In genomic region chr4:187004628-187005027, GRCh38 we compare ENCODE assay signal across 31 cellular contexts.
"Had no signal": no experiment of that assay in that cellular context is flagged by ENCODE, and none has a peak within 500 bp of the region (broad histone marks: within the 10 kb centered on the region; RNA-seq: fewer than 3 reads in every experiment).

No MANE protein-coding gene starts in this region.

- H3K36me3 ChIP-seq: adrenal gland, brain microvascular endothelial cell, breast epithelium had no signal

- H3K27me3 ChIP-seq: adrenal gland, body of pancreas, brain microvascular endothelial cell, breast epithelium had no signal

- H3K4me1 ChIP-seq: adrenal gland, breast epithelium had no signal

- H3K27ac ChIP-seq: adrenal gland, body of pancreas, brain microvascular endothelial cell, breast epithelium, VCaP had no signal

- H3K4me3 ChIP-seq: adrenal gland, body of pancreas, breast epithelium had no signal

- H3K9me3 ChIP-seq: adrenal gland, breast epithelium had no signal

- DNase-seq: activated B cell treated with CpG ODN at 0.5 μM for 24 hours; activated CD4-positive, alpha-beta memory T cell treated with anti-CD3 and anti-CD28 coated beads for 36 hours; activated CD4-positive, alpha-beta T cell treated with anti-CD3 and anti-CD28 coated beads for 4 hours; activated CD4-positive, alpha-beta T cell treated with anti-CD3 and anti-CD28 coated beads, Interleukin-2, amount 10 ng/mL, durations not matched to agents 24 days and 14 days; activated CD4-positive, alpha-beta T cell treated with anti-CD3 and anti-CD28 coated beads, Interleukin-2, amount 50 U/mL, for 1 hour; activated CD4-positive, alpha-beta T cell treated with anti-CD3 and anti-CD28 coated beads, Interleukin-2, amount 50 U/mL, for 4 hours; activated CD4-positive, CD25-positive, alpha-beta regulatory T cell treated with anti-CD3 and anti-CD28 coated beads, Interleukin-2, amount 50 U/mL, for 72 hours; activated CD8-positive, alpha-beta memory T cell treated with anti-CD3 and anti-CD28 coated beads, Interleukin-2, amount 50 U/mL, for 4 hours; activated CD8-positive, alpha-beta T cell treated with anti-CD3 and anti-CD28 coated beads for 36 hours; activated effector memory CD4-positive, alpha-beta T cell treated with anti-CD3 and anti-CD28 coated beads, Interleukin-2, amount 50 U/mL, for 16 hours; activated gamma-delta T cell treated with Interleukin-2 at 50 U/mL for 16 hours; activated naive CD4-positive, alpha-beta T cell; activated naive CD4-positive, alpha-beta T cell treated with anti-CD3 and anti-CD28 coated beads for 36 hours; activated naive CD4-positive, alpha-beta T cell treated with anti-CD3 and anti-CD28 coated beads, Interleukin-2, amount 50 U/mL, for 16 hours; activated naive CD8-positive, alpha-beta T cell treated with anti-CD3 and anti-CD28 coated beads for 36 hours; activated T-cell treated with anti-CD3 and anti-CD28 coated beads for 4 hours; activated T-cell treated with anti-CD3 and anti-CD28 coated beads, Interleukin-2, amount 50 U/mL, for 1 hour; activated T-cell treated with anti-CD3 and anti-CD28 coated beads, Interleukin-2, amount 50 U/mL, for 4 hours; activated T-cell treated with anti-CD3 and anti-CD28 coated beads, Interleukin-2, amount 50 U/mL, for 72 hours; adrenal gland; amniotic stem cell; aorta; body of pancreas; brain microvascular endothelial cell; central memory CD4-positive, alpha-beta T cell; T-helper 2 cell; T-helper 9 cell had no signal

- ATAC-seq: activated CD8-positive, alpha-beta T cell treated with anti-CD3 and anti-CD28 coated beads for 36 hours; activated naive CD4-positive, alpha-beta T cell treated with anti-CD3 and anti-CD28 coated beads, Interleukin-2, amount 50 U/mL, for 72 hours; activated T-cell treated with anti-CD3 and anti-CD28 coated beads, Interleukin-2, amount 50 U/mL, for 4 hours; activated T-cell treated with anti-CD3 and anti-CD28 coated beads, Interleukin-2, amount 50 U/mL, for 72 hours; activated T-helper 17 cell treated with anti-CD3 and anti-CD28 coated beads, Interleukin-2, amount 50 U/mL, for 72 hours; body of pancreas had no signal
